10 cellular contexts compared by ENCODE assay signal in genomic region chr15:78051622-78052405, GRCh38. TPM values are rescaled to one million over a fixed set of nuclear protein-coding genes. Genes with fewer than 3 reads are reported as not detected.
DNase-seq lines count a peak whose midpoint lies in the region; ATAC-seq and TF ChIP-seq lines count a peak whose summit lies in the region.
"Had no signal": no experiment of that assay in that cellular context is flagged by ENCODE, and none has a peak within 500 bp of the region (broad histone marks: within the 10 kb centered on the region; RNA-seq: fewer than 3 reads in every experiment).

No MANE protein-coding gene starts in this region.

- DNase-seq in Caco-2 = peak; percentile 14 to 58
- DNase-seq in M059J (ENCODE audit: low read depth) = peak; percentile 54
- DNase-seq in astrocyte of the spinal cord (ENCODE audit: low read depth, low spot score) = peak; percentile 49
- peak in 2 of 9 donors; percentile 40 to 46 for DNase-seq in naive thymus-derived CD4-positive, alpha-beta T cell
- DNase-seq in stimulated activated CD4-positive, alpha-beta T cell treated with anti-CD3 and anti-CD28 coated beads, Interleukin-4, amount 100 ng/mL, for 24 hours = no peak
- no peak for DNase-seq in SK-N-DZ (ENCODE audit: low spot score)
- no peak for DNase-seq in HuH-7.5 (ENCODE audit: low spot score)
- DNase-seq: activated B cell treated with CpG ODN at 0.5 μM for 24 hours; stimulated activated CD4-positive, alpha-beta T cell treated with anti-CD3 and anti-CD28 coated beads, Interleukin-15, amount 100 ng/mL, for 24 hours had no signal

- peak; percentile 18 for ATAC-seq in naive thymus-derived CD4-positive, alpha-beta T cell
- ATAC-seq in GM21360 (IDR thresholded peaks at IDR 0.05; ENCODE audit: unreplicated experiment) = no peak

- intact Hi-C loops in Caco-2 (cut with micrococcal nuclease; ENCODE audit: unreplicated experiment) = no loop called here
- intact Hi-C loops in naive thymus-derived CD4-positive, alpha-beta T cell (cut with micrococcal nuclease) = loop anchor here (1.0 to 2.0 kb wide), 4 partner anchors 11 to 25 kb away; partner anchors contain the start of gene TBC1D2B (in 1 of the 2)

- H3K4me1 ChIP-seq in Caco-2 = peaks cover 48% of the 10 kb centered on the region
- peaks cover 86 to 100% of the 10 kb centered on the region in 2 donors for H3K4me1 ChIP-seq in naive thymus-derived CD4-positive, alpha-beta T cell (ENCODE audit: control insufficient read depth in 2 of 2, insufficient read depth in 2 of 2, low read length in 2 of 2)

- H3K27me3 Mint-ChIP-seq in Caco-2 (ENCODE audit: insufficient read depth, unreplicated experiment) = no peaks in the 10 kb centered on the region
- H3K27me3 Mint-ChIP-seq in naive thymus-derived CD4-positive, alpha-beta T cell = no peaks in the 10 kb centered on the region
- H3K27me3 Mint-ChIP-seq: activated B cell treated with CpG ODN at 0.5 μM for 24 hours had no signal

- H3K9me3 Mint-ChIP-seq in Caco-2 (ENCODE audit: unreplicated experiment) = no peaks in the 10 kb centered on the region
- H3K9me3 Mint-ChIP-seq in naive thymus-derived CD4-positive, alpha-beta T cell = no peaks in the 10 kb centered on the region
- H3K9me3 Mint-ChIP-seq: activated B cell treated with CpG ODN at 0.5 μM for 24 hours had no signal

- H3K4me3 Mint-ChIP-seq in Caco-2 (ENCODE audit: unreplicated experiment) = no peak overlapping the region
- H3K4me3 Mint-ChIP-seq in naive thymus-derived CD4-positive, alpha-beta T cell = peak overlapping the region; percentile 39 to 78 (median 66)
- H3K4me3 Mint-ChIP-seq: activated B cell treated with CpG ODN at 0.5 μM for 24 hours had no signal

- peak overlapping the region; percentile 70 for H3K27ac ChIP-seq in naive thymus-derived CD4-positive, alpha-beta T cell (ENCODE audit: low read depth, low read length)

- H3K36me3 Mint-ChIP-seq in Caco-2 (ENCODE audit: insufficient read depth, unreplicated experiment) = no peaks in the 10 kb centered on the region
- peaks cover 0 to 27% (median 5%) of the 10 kb centered on the region in 5 donors for H3K36me3 Mint-ChIP-seq in naive thymus-derived CD4-positive, alpha-beta T cell

- POLR2A ChIA-PET in Caco-2 (lab: Charles Lee) = no interaction called here
- POLR2A ChIA-PET in naive thymus-derived CD4-positive, alpha-beta T cell (lab: Charles Lee) = interaction anchor here (0.5 to 18.1 kb wide), 5 partner anchors 10 to 386 kb away, joined by 4 to 292 read pairs (median 14); partner anchors contain the start of gene TBC1D2B

- peak overlapping the region; percentile 66 for H3K27ac Mint-ChIP-seq in Caco-2 (ENCODE audit: unreplicated experiment)
- peak overlapping the region; percentile 82 to 93 (median 91) for H3K27ac Mint-ChIP-seq in naive thymus-derived CD4-positive, alpha-beta T cell
- H3K27ac Mint-ChIP-seq: activated B cell treated with CpG ODN at 0.5 μM for 24 hours had no signal

- H3K4me1 Mint-ChIP-seq in Caco-2 (ENCODE audit: low read depth, unreplicated experiment) = peaks cover 30% of the 10 kb centered on the region
- H3K4me1 Mint-ChIP-seq in naive thymus-derived CD4-positive, alpha-beta T cell = peaks cover 78 to 100% (median 98%) of the 10 kb centered on the region in 7 donors

- H3K36me3 ChIP-seq in Caco-2 (ENCODE audit: control insufficient read depth, insufficient read depth, low read length) = no peaks in the 10 kb centered on the region
- peaks cover 0 to 8% (median 0%) of the 10 kb centered on the region in 3 experiments for H3K36me3 ChIP-seq in naive thymus-derived CD4-positive, alpha-beta T cell (ENCODE audit: control insufficient read depth in 2 of 3, insufficient read depth in 3 of 3, low read length in 3 of 3)

- H3K4me3 ChIP-seq in Caco-2 (ENCODE audit: low read depth, low read length) = no peak overlapping the region
- no peak overlapping the region for H3K4me3 ChIP-seq in astrocyte of the spinal cord (ENCODE audit: low read depth, low read length)
- peak overlapping the region; percentile 14 for H3K4me3 ChIP-seq in naive thymus-derived CD4-positive, alpha-beta T cell (ENCODE audit: low read length)

- no peaks in the 10 kb centered on the region for H3K9me3 ChIP-seq in Caco-2
- no peaks in the 10 kb centered on the region for H3K9me3 ChIP-seq in naive thymus-derived CD4-positive, alpha-beta T cell (ENCODE audit: control insufficient read depth in 2 of 3, low read length in 3 of 3)

- TF ChIP-seq CTCF in Caco-2 (IDR thresholded peaks at IDR 0.05; ENCODE audit: insufficient read depth in 1 of 2, low read depth in 1 of 2, low read length in 1 of 2, severe bottlenecking in 1 of 2, unreplicated experiment in 1 of 2) (no peak), astrocyte of the spinal cord (IDR thresholded peaks at IDR 0.05; ENCODE audit: low read depth, low read length) (no peak)

- CTCF ChIA-PET in Caco-2 (lab: Charles Lee) = interaction anchor here (1.2 kb wide), 1 partner anchor 31 kb away, joined by 3 read pairs; no protein-coding TSS in a partner anchor
- CTCF ChIA-PET in naive thymus-derived CD4-positive, alpha-beta T cell (lab: Charles Lee) = interaction anchor here (0.7 to 3.3 kb wide), 5 partner anchors 9 to 56 kb away, joined by 4 to 16 read pairs (median 7); no protein-coding TSS in a partner anchor

- no TSS peak for BruUV-seq in Caco-2 (replicated peaks; lab: Mats Ljungman, UMichigan)

- no peaks in the 10 kb centered on the region for H3K27me3 ChIP-seq in Caco-2 (replicated peaks; ENCODE audit: control insufficient read depth, insufficient read depth, low read length)
- H3K27me3 ChIP-seq in naive thymus-derived CD4-positive, alpha-beta T cell (ENCODE audit: control insufficient read depth in 2 of 2, insufficient read depth in 2 of 2, low read length in 2 of 2) = no peaks in the 10 kb centered on the region

- in situ Hi-C loops in astrocyte of the spinal cord (cut with HindIII; ENCODE audit: low sequenced_read_pairs) = no loop called here

RNA-seq across cellular contexts. Expression of gene TBC1D2B, which starts 25.7 kb away (rescaled TPM):
- total RNA-seq in Caco-2 (2022) = 18.3 and 19.1 TPM in 2 replicates
- 14.6 and 18.7 TPM in 2 replicates for total RNA-seq in M059J (2014; rRNA removed; shearing (Covaris generic))
- total RNA-seq in naive thymus-derived CD4-positive, alpha-beta T cell = 100 to 1,000 TPM in 2 of 5 experiments, 10 to 100 TPM in 3; 69.7 to 119 (median 86.1) TPM
- 10 to 100 TPM in 1 of 2 donors, 1 to 10 TPM in 1; 7.4 to 14.5 TPM for polyA plus RNA-seq in naive thymus-derived CD4-positive, alpha-beta T cell
- 13.1 and 13.7 TPM in 2 replicates for polyA plus RNA-seq in SK-N-DZ (2014; cell fraction: cytosol; rRNA removed)
- 15.9 and 26.6 TPM in 2 replicates for polyA plus RNA-seq in SK-N-DZ (2014; cell fraction: nucleus; rRNA removed)

RNA-seq across cellular contexts. Expression of gene SH2D7, which starts 40.5 kb away (rescaled TPM):
- not detected in 2 replicates for total RNA-seq in Caco-2 (2022)
- not detected in 2 replicates for total RNA-seq in M059J (2014; rRNA removed; shearing (Covaris generic))
- not detected for total RNA-seq in naive thymus-derived CD4-positive, alpha-beta T cell
- polyA plus RNA-seq in naive thymus-derived CD4-positive, alpha-beta T cell = not detected
- polyA plus RNA-seq in SK-N-DZ (2014; cell fraction: cytosol; rRNA removed) = not detected in 2 replicates
- polyA plus RNA-seq in SK-N-DZ (2014; cell fraction: nucleus; rRNA removed) = not detected in 2 replicates
- total RNA-seq: activated B cell treated with CpG ODN at 0.5 μM for 24 hours had no signal

Comparison
In these comparisons a context has a peak if more than half of its experiments do, and no peak if none do; other contexts are left out.
1. DNase-seq: peak in Caco-2 (2 of 2), M059J (single experiment) and astrocyte of the spinal cord (single experiment); none in stimulated activated CD4-positive, alpha-beta T cell treated with anti-CD3 and anti-CD28 coated beads, Interleukin-4, amount 100 ng/mL, for 24 hours (single experiment), SK-N-DZ (single experiment) and HuH-7.5 (single experiment).